1 cellular context compared by ENCODE assay signal in the genomic region with DNA sequence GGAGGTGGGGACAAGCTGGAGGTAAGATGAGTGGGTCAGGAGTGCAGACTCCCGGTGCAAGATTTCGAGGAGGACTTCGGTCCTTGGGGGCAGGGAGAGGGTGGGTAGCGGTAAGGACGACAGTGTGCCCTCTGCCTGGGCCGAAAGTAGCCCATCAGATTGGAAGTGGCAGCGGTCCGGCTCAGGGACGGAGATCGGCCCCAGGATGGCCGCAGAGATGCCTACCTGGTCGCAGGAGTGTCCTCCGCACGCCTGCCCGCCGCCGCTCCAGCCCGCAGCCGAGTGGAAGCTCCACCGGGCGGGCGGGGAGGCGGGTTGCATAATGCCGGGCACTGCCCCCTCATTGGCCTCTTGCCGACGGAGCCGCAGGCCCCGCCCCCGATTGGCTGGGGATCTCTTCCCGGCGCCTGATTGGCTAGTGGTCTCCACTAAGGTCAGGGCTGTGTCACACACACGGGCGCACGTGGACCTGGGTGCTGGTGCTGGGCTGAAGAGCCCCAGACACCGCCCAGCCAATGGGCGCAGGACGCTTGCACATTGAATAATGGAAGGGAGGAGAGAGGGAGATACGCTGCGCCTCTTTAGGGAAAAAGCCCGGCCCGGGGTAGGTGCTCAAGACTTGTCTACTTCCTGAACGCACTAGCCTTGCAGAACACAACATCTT.
A peak's percentile ranks its signal among the peaks of the same experiment; 100 is the strongest.
TF ChIP-seq lines count a peak whose summit lies in the region.

A gene with protein sequence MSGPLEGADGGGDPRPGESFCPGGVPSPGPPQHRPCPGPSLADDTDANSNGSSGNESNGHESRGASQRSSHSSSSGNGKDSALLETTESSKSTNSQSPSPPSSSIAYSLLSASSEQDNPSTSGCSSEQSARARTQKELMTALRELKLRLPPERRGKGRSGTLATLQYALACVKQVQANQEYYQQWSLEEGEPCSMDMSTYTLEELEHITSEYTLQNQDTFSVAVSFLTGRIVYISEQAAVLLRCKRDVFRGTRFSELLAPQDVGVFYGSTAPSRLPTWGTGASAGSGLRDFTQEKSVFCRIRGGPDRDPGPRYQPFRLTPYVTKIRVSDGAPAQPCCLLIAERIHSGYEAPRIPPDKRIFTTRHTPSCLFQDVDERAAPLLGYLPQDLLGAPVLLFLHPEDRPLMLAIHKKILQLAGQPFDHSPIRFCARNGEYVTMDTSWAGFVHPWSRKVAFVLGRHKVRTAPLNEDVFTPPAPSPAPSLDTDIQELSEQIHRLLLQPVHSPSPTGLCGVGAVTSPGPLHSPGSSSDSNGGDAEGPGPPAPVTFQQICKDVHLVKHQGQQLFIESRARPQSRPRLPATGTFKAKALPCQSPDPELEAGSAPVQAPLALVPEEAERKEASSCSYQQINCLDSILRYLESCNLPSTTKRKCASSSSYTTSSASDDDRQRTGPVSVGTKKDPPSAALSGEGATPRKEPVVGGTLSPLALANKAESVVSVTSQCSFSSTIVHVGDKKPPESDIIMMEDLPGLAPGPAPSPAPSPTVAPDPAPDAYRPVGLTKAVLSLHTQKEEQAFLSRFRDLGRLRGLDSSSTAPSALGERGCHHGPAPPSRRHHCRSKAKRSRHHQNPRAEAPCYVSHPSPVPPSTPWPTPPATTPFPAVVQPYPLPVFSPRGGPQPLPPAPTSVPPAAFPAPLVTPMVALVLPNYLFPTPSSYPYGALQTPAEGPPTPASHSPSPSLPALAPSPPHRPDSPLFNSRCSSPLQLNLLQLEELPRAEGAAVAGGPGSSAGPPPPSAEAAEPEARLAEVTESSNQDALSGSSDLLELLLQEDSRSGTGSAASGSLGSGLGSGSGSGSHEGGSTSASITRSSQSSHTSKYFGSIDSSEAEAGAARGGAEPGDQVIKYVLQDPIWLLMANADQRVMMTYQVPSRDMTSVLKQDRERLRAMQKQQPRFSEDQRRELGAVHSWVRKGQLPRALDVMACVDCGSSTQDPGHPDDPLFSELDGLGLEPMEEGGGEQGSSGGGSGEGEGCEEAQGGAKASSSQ (N-terminal part only) (minus strand): TSS at position 293 of the 664 bp plus-strand sequence. CDS start 1,698 bp downstream, outside the sequence.

TF ChIP-seq in HEK293, 187 proteins besides CTCF, POLR2A, EP300 and RAD21 (continued from another document and continues in another):
- peak; percentile 45; the same call in 1 of the 2 replicates for TF ChIP-seq GLIS1 (tag by site-specific recombination; IDR thresholded peaks at IDR 0.05)
- TF ChIP-seq ZEB2 (tag by site-specific recombination; IDR thresholded peaks at IDR 0.05): peak; percentile 72
- TF ChIP-seq, protein P1, sequence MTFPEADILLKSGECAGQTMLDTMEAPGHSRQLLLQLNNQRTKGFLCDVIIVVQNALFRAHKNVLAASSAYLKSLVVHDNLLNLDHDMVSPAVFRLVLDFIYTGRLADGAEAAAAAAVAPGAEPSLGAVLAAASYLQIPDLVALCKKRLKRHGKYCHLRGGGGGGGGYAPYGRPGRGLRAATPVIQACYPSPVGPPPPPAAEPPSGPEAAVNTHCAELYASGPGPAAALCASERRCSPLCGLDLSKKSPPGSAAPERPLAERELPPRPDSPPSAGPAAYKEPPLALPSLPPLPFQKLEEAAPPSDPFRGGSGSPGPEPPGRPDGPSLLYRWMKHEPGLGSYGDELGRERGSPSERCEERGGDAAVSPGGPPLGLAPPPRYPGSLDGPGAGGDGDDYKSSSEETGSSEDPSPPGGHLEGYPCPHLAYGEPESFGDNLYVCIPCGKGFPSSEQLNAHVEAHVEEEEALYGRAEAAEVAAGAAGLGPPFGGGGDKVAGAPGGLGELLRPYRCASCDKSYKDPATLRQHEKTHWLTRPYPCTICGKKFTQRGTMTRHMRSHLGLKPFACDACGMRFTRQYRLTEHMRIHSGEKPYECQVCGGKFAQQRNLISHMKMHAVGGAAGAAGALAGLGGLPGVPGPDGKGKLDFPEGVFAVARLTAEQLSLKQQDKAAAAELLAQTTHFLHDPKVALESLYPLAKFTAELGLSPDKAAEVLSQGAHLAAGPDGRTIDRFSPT (tag by site-specific recombination; IDR thresholded peaks at IDR 0.05): peak; percentile 96
- TF ChIP-seq HOXC10 (CRISPR knock-in tag; IDR thresholded peaks at IDR 0.05): no peak
- no peak for TF ChIP-seq ZNF544 (tag by site-specific recombination; IDR thresholded peaks at IDR 0.05)
- TF ChIP-seq KLF1 (tag by site-specific recombination; IDR thresholded peaks at IDR 0.05): peak; percentile 48
- TF ChIP-seq ZNF626 (tag by site-specific recombination; IDR thresholded peaks at IDR 0.05): no peak
- TF ChIP-seq ZNF654 (tag by site-specific recombination; IDR thresholded peaks at IDR 0.05; ENCODE audit: low read depth): no peak
- TF ChIP-seq, protein P2, sequence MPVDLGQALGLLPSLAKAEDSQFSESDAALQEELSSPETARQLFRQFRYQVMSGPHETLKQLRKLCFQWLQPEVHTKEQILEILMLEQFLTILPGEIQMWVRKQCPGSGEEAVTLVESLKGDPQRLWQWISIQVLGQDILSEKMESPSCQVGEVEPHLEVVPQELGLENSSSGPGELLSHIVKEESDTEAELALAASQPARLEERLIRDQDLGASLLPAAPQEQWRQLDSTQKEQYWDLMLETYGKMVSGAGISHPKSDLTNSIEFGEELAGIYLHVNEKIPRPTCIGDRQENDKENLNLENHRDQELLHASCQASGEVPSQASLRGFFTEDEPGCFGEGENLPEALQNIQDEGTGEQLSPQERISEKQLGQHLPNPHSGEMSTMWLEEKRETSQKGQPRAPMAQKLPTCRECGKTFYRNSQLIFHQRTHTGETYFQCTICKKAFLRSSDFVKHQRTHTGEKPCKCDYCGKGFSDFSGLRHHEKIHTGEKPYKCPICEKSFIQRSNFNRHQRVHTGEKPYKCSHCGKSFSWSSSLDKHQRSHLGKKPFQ (tag by site-specific recombination; IDR thresholded peaks at IDR 0.05): no peak
- TF ChIP-seq, protein P3, sequence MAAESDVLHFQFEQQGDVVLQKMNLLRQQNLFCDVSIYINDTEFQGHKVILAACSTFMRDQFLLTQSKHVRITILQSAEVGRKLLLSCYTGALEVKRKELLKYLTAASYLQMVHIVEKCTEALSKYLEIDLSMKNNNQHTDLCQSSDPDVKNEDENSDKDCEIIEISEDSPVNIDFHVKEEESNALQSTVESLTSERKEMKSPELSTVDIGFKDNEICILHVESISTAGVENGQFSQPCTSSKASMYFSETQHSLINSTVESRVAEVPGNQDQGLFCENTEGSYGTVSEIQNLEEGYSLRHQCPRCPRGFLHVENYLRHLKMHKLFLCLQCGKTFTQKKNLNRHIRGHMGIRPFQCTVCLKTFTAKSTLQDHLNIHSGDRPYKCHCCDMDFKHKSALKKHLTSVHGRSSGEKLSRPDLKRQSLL (tag by site-specific recombination; IDR thresholded peaks at IDR 0.05): no peak
- TF ChIP-seq SCRT2 (tag by site-specific recombination; IDR thresholded peaks at IDR 0.05): no peak
- TF ChIP-seq ZNF707 (tag by site-specific recombination; IDR thresholded peaks at IDR 0.05): no peak
- TF ChIP-seq, protein P4, sequence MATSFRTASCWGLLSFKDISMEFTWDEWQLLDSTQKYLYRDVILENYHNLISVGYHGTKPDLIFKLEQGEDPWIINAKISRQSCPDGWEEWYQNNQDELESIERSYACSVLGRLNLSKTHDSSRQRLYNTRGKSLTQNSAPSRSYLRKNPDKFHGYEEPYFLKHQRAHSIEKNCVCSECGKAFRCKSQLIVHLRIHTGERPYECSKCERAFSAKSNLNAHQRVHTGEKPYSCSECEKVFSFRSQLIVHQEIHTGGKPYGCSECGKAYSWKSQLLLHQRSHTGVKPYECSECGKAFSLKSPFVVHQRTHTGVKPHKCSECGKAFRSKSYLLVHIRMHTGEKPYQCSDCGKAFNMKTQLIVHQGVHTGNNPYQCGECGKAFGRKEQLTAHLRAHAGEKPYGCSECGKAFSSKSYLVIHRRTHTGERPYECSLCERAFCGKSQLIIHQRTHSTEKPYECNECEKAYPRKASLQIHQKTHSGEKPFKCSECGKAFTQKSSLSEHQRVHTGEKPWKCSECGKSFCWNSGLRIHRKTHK (tag by site-specific recombination; IDR thresholded peaks at IDR 0.05): no peak
- peak; percentile 78; the same call in 1 of the 2 replicates for TF ChIP-seq ZNF324 (tag by site-specific recombination; IDR thresholded peaks at IDR 0.05)
- TF ChIP-seq, protein P5, sequence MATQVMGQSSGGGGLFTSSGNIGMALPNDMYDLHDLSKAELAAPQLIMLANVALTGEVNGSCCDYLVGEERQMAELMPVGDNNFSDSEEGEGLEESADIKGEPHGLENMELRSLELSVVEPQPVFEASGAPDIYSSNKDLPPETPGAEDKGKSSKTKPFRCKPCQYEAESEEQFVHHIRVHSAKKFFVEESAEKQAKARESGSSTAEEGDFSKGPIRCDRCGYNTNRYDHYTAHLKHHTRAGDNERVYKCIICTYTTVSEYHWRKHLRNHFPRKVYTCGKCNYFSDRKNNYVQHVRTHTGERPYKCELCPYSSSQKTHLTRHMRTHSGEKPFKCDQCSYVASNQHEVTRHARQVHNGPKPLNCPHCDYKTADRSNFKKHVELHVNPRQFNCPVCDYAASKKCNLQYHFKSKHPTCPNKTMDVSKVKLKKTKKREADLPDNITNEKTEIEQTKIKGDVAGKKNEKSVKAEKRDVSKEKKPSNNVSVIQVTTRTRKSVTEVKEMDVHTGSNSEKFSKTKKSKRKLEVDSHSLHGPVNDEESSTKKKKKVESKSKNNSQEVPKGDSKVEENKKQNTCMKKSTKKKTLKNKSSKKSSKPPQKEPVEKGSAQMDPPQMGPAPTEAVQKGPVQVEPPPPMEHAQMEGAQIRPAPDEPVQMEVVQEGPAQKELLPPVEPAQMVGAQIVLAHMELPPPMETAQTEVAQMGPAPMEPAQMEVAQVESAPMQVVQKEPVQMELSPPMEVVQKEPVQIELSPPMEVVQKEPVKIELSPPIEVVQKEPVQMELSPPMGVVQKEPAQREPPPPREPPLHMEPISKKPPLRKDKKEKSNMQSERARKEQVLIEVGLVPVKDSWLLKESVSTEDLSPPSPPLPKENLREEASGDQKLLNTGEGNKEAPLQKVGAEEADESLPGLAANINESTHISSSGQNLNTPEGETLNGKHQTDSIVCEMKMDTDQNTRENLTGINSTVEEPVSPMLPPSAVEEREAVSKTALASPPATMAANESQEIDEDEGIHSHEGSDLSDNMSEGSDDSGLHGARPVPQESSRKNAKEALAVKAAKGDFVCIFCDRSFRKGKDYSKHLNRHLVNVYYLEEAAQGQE (tag by site-specific recombination; IDR thresholded peaks at IDR 0.05): no peak
- TF ChIP-seq ZNF211 (tag by site-specific recombination; IDR thresholded peaks at IDR 0.05; ENCODE audit: low read depth): no peak
- TF ChIP-seq ZNF311 (tag by site-specific recombination; IDR thresholded peaks at IDR 0.05; ENCODE audit: borderline replicate concordance): no peak
- TF ChIP-seq ZNF623 (tag by site-specific recombination; IDR thresholded peaks at IDR 0.05): no peak
- no peak for TF ChIP-seq ZNF140 (tag by site-specific recombination; IDR thresholded peaks at IDR 0.05)
- TF ChIP-seq ZNF335 (tag by site-specific recombination; conservative IDR thresholded peaks at IDR 0.05): peak; percentile 98
- TF ChIP-seq, protein P6, sequence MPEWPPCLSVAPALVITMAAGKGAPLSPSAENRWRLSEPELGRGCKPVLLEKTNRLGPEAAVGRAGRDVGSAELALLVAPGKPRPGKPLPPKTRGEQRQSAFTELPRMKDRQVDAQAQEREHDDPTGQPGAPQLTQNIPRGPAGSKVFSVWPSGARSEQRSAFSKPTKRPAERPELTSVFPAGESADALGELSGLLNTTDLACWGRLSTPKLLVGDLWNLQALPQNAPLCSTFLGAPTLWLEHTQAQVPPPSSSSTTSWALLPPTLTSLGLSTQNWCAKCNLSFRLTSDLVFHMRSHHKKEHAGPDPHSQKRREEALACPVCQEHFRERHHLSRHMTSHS (tag by site-specific recombination; IDR thresholded peaks at IDR 0.05): no peak
- TF ChIP-seq SALL2 (tag by site-specific recombination; IDR thresholded peaks at IDR 0.05; ENCODE audit: borderline replicate concordance): no peak
- TF ChIP-seq ZNF555 (tag by site-specific recombination; conservative IDR thresholded peaks at IDR 0.05): no peak
- no peak for TF ChIP-seq ZNF239 (tag by site-specific recombination; IDR thresholded peaks at IDR 0.05)
- TF ChIP-seq ZNF561 (tag by site-specific recombination; IDR thresholded peaks at IDR 0.05; ENCODE audit: borderline replicate concordance): peak; percentile 72; the same call in 1 of the 2 replicates
- TF ChIP-seq SP2 (tag by site-specific recombination; IDR thresholded peaks at IDR 0.05): peak; percentile 95
- TF ChIP-seq ZNF174 (tag by site-specific recombination; IDR thresholded peaks at IDR 0.05): no peak
- TF ChIP-seq OVOL3 (tag by site-specific recombination; IDR thresholded peaks at IDR 0.05): no peak
- no peak for TF ChIP-seq ZNF223 (tag by site-specific recombination; IDR thresholded peaks at IDR 0.05)
- TF ChIP-seq ZNF302 (tag by site-specific recombination; IDR thresholded peaks at IDR 0.05; ENCODE audit: low read depth): no peak
- TF ChIP-seq, protein P7, sequence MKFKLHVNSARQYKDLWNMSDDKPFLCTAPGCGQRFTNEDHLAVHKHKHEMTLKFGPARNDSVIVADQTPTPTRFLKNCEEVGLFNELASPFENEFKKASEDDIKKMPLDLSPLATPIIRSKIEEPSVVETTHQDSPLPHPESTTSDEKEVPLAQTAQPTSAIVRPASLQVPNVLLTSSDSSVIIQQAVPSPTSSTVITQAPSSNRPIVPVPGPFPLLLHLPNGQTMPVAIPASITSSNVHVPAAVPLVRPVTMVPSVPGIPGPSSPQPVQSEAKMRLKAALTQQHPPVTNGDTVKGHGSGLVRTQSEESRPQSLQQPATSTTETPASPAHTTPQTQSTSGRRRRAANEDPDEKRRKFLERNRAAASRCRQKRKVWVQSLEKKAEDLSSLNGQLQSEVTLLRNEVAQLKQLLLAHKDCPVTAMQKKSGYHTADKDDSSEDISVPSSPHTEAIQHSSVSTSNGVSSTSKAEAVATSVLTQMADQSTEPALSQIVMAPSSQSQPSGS (tag by site-specific recombination; IDR thresholded peaks at IDR 0.05; ENCODE audit: low read depth): no peak
- TF ChIP-seq ZNF404 (tag by site-specific recombination; IDR thresholded peaks at IDR 0.05): no peak
- no peak for TF ChIP-seq ZNF221 (tag by site-specific recombination; IDR thresholded peaks at IDR 0.05; ENCODE audit: borderline replicate concordance)
- peak; percentile 76 for TF ChIP-seq SP7 (tag by site-specific recombination; IDR thresholded peaks at IDR 0.05)
- TF ChIP-seq ZNF530 (tag by site-specific recombination; IDR thresholded peaks at IDR 0.05; ENCODE audit: low read depth): no peak
- peak; percentile 90 for TF ChIP-seq ZNF341 (tag by site-specific recombination; IDR thresholded peaks at IDR 0.05; ENCODE audit: low read depth)
- TF ChIP-seq, protein P8, sequence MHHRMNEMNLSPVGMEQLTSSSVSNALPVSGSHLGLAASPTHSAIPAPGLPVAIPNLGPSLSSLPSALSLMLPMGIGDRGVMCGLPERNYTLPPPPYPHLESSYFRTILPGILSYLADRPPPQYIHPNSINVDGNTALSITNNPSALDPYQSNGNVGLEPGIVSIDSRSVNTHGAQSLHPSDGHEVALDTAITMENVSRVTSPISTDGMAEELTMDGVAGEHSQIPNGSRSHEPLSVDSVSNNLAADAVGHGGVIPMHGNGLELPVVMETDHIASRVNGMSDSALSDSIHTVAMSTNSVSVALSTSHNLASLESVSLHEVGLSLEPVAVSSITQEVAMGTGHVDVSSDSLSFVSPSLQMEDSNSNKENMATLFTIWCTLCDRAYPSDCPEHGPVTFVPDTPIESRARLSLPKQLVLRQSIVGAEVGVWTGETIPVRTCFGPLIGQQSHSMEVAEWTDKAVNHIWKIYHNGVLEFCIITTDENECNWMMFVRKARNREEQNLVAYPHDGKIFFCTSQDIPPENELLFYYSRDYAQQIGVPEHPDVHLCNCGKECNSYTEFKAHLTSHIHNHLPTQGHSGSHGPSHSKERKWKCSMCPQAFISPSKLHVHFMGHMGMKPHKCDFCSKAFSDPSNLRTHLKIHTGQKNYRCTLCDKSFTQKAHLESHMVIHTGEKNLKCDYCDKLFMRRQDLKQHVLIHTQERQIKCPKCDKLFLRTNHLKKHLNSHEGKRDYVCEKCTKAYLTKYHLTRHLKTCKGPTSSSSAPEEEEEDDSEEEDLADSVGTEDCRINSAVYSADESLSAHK (tag by site-specific recombination; IDR thresholded peaks at IDR 0.05): no peak
- no peak for TF ChIP-seq ZNF155 (tag by site-specific recombination; IDR thresholded peaks at IDR 0.05)
- no peak for TF ChIP-seq ZNF433 (tag by site-specific recombination; IDR thresholded peaks at IDR 0.05; ENCODE audit: low read depth)
